Comparison of ENCODE assay signal across 8 cellular contexts in genomic region chr2:196249860-196250259, GRCh38.
DNase-seq lines count a peak whose midpoint lies in the region; ATAC-seq and TF ChIP-seq lines count a peak whose summit lies in the region.

No MANE protein-coding gene starts in this region.

- POLR2A ChIA-PET in CD4-positive, alpha-beta memory T cell (lab: Charles Lee; ENCODE audit: partially characterized antibody) = interaction anchor here (0.6 to 4.1 kb wide), 6 partner anchors 9 to 84 kb away, joined by 3 to 22 read pairs (median 5); partner anchors contain the start of gene STK17B
- POLR2A ChIA-PET in activated B cell treated with CpG ODN at 0.5 μM for 24 hours (lab: Charles Lee) = interaction anchor here (1.0 to 3.3 kb wide), 6 partner anchors 10 to 79 kb away, joined by 3 to 26 read pairs (median 14); partner anchors contain the start of gene STK17B

- H3K27me3 Mint-ChIP-seq in CD4-positive, alpha-beta memory T cell = no peaks in the 10 kb centered on the region
- H3K27me3 Mint-ChIP-seq in activated B cell treated with CpG ODN at 0.5 μM for 24 hours = no peaks in the 10 kb centered on the region
- H3K27me3 Mint-ChIP-seq in stimulated activated memory B cell treated with anti-CD40 and anti-IgM and Interleukin-4, amounts not matched to agents 10 μg/mL and 1 μg/mL and 100 μg/mL, for 72 hours = no peaks in the 10 kb centered on the region

- intact Hi-C loops in CD4-positive, alpha-beta memory T cell (cut with micrococcal nuclease) = no loop called here
- intact Hi-C loops in activated B cell treated with CpG ODN at 0.5 μM for 24 hours (cut with micrococcal nuclease) = loop anchor here (1.0 to 10.0 kb wide), 4 partner anchors 10 to 955 kb away; no protein-coding TSS in a partner anchor

- H3K4me1 ChIP-seq in CD4-positive, alpha-beta memory T cell (ENCODE audit: insufficient read depth, low read length) = peaks cover 39% of the 10 kb centered on the region

- CTCF ChIA-PET in CD4-positive, alpha-beta memory T cell (lab: Charles Lee; ENCODE audit: partially characterized antibody) = interaction anchor here (0.9 to 6.1 kb wide), 3 partner anchors 21 to 65 kb away, joined by 3 to 29 read pairs (median 3); no protein-coding TSS in a partner anchor
- CTCF ChIA-PET in activated B cell treated with CpG ODN at 0.5 μM for 24 hours (lab: Charles Lee) = interaction anchor here (0.7 to 7.1 kb wide), 3 partner anchors 10 to 27 kb away, joined by 3 to 27 read pairs (median 4); no protein-coding TSS in a partner anchor

- H3K4me3 ChIP-seq in CD4-positive, alpha-beta memory T cell (ENCODE audit: low read length in 2 of 2) = no peak overlapping the region

- no peak for DNase-seq in CD4-positive, alpha-beta memory T cell
- DNase-seq in activated B cell treated with CpG ODN at 0.5 μM for 24 hours = peak; percentile 29
- no peak for DNase-seq in DMS153 treated with DMSO at 0.1 percent for 48 hours (lab: John Stamatoyannopoulos, UW; ENCODE audit: unreplicated experiment)
- DNase-seq in NCI-H2227 treated with DMSO at 0.1 percent for 48 hours (lab: John Stamatoyannopoulos, UW) = no peak
- DNase-seq in NCI-H1694 (lab: John Stamatoyannopoulos, UW) = no peak

- H3K4me3 Mint-ChIP-seq in CD4-positive, alpha-beta memory T cell = peak overlapping the region in 3 of 8 donors; percentile 6 to 66 (median 55)
- H3K4me3 Mint-ChIP-seq in activated B cell treated with CpG ODN at 0.5 μM for 24 hours = peak overlapping the region; percentile 47
- H3K4me3 Mint-ChIP-seq in stimulated activated memory B cell treated with anti-CD40 and anti-IgM and Interleukin-4, amounts not matched to agents 10 μg/mL and 1 μg/mL and 100 μg/mL, for 72 hours = peak overlapping the region; percentile 0

- H3K9me3 ChIP-seq in CD4-positive, alpha-beta memory T cell (ENCODE audit: control insufficient read depth in 1 of 2, low read length in 2 of 2) = no peaks in the 10 kb centered on the region

- no peak overlapping the region for H3K27ac ChIP-seq in CD4-positive, alpha-beta memory T cell (ENCODE audit: low read depth, low read length)

- peaks cover 56 to 78% (median 65%) of the 10 kb centered on the region in 4 donors for H3K4me1 Mint-ChIP-seq in CD4-positive, alpha-beta memory T cell
- H3K4me1 Mint-ChIP-seq in activated B cell treated with CpG ODN at 0.5 μM for 24 hours = peaks cover 75% of the 10 kb centered on the region
- H3K4me1 Mint-ChIP-seq in stimulated activated memory B cell treated with anti-CD40 and anti-IgM and Interleukin-4, amounts not matched to agents 10 μg/mL and 1 μg/mL and 100 μg/mL, for 72 hours = peaks cover 64% of the 10 kb centered on the region

- H3K27ac Mint-ChIP-seq in CD4-positive, alpha-beta memory T cell = peak overlapping the region in 6 of 7 donors; percentile 13 to 82 (median 42)
- peak overlapping the region; percentile 91 for H3K27ac Mint-ChIP-seq in activated B cell treated with CpG ODN at 0.5 μM for 24 hours
- H3K27ac Mint-ChIP-seq in stimulated activated memory B cell treated with anti-CD40 and anti-IgM and Interleukin-4, amounts not matched to agents 10 μg/mL and 1 μg/mL and 100 μg/mL, for 72 hours = peak overlapping the region; percentile 82

- H3K27me3 ChIP-seq in CD4-positive, alpha-beta memory T cell (ENCODE audit: insufficient read depth, low read length) = no peaks in the 10 kb centered on the region

- peaks cover 0 to 5% (median 0%) of the 10 kb centered on the region in 8 donors for H3K9me3 Mint-ChIP-seq in CD4-positive, alpha-beta memory T cell
- no peaks in the 10 kb centered on the region for H3K9me3 Mint-ChIP-seq in activated B cell treated with CpG ODN at 0.5 μM for 24 hours
- peaks cover 5% of the 10 kb centered on the region for H3K9me3 Mint-ChIP-seq in stimulated activated memory B cell treated with anti-CD40 and anti-IgM and Interleukin-4, amounts not matched to agents 10 μg/mL and 1 μg/mL and 100 μg/mL, for 72 hours

- TF ChIP-seq CTCF in activated B cell treated with CpG ODN at 0.5 μM for 24 hours (IDR thresholded peaks at IDR 0.05) = no peak

- no peaks in the 10 kb centered on the region for H3K36me3 ChIP-seq in CD4-positive, alpha-beta memory T cell (ENCODE audit: insufficient read depth, low read length)

- ATAC-seq in GM19463 (IDR thresholded peaks at IDR 0.05; ENCODE audit: unreplicated experiment) = peak; percentile 82
- ATAC-seq in HG03457 (IDR thresholded peaks at IDR 0.05; ENCODE audit: unreplicated experiment) = peak; percentile 68
- peak; percentile 90 for ATAC-seq in activated B cell treated with CpG ODN at 0.5 μM for 24 hours (ENCODE audit: low read depth)
- ATAC-seq in stimulated activated memory B cell treated with anti-CD40 and anti-IgM and Interleukin-4, amounts not matched to agents 10 μg/mL and 1 μg/mL and 100 μg/mL, for 72 hours = peak; percentile 90

- no peaks in the 10 kb centered on the region for H3K36me3 Mint-ChIP-seq in CD4-positive, alpha-beta memory T cell
- H3K36me3 Mint-ChIP-seq in activated B cell treated with CpG ODN at 0.5 μM for 24 hours (ENCODE audit: low read depth) = no peaks in the 10 kb centered on the region
- H3K36me3 Mint-ChIP-seq in stimulated activated memory B cell treated with anti-CD40 and anti-IgM and Interleukin-4, amounts not matched to agents 10 μg/mL and 1 μg/mL and 100 μg/mL, for 72 hours = no peaks in the 10 kb centered on the region
